ENCODE assay signal across 19 cellular contexts in genomic region chr7:13235961-13236360, GRCh38.
A peak's percentile ranks its signal among the peaks of the same experiment; 100 is the strongest.
DNase-seq lines count a peak whose midpoint lies in the region; ATAC-seq, FAIRE-seq and TF ChIP-seq lines count a peak whose summit lies in the region.
"Had no signal": no experiment of that assay in that cellular context is flagged by ENCODE, and none has a peak within 500 bp of the region (broad histone marks: within the 10 kb centered on the region; RNA-seq: fewer than 3 reads in every experiment).

No MANE protein-coding gene starts in this region.

- H3K9me3 ChIP-seq in H1 (ENCODE audit: insufficient read depth in 2 of 2, low read depth in 1 of 2, low read length in 1 of 2) (no peaks in the 10 kb centered on the region), neuron (ENCODE audit: low read length) (no peaks in the 10 kb centered on the region)
- H3K9me3 ChIP-seq: BLaER1 treated with 17β-estradiol and CSF1 and Interleukin-3, amounts not matched to agents 10 nM and 100 nM; HAP-1 had no signal

- H4K5ac ChIP-seq in H1 (ENCODE audit: insufficient read length, low read depth, low read length) = no peak overlapping the region

- no peak overlapping the region for H3K9ac ChIP-seq in H1 (replicated peaks in 1 of 4; ENCODE audit: extremely low read depth in 1 of 4, low read depth in 3 of 4, low read length in 3 of 4)
- H3K9ac ChIP-seq: BLaER1 treated with 17β-estradiol and CSF1 and Interleukin-3, amounts not matched to agents 10 nM and 100 nM; GM23248 had no signal

- TF ChIP-seq POLR2A in H54 (IDR thresholded peaks at IDR 0.05; ENCODE audit: low read depth, low read length) = no peak
- TF ChIP-seq POLR2A in H1 (IDR thresholded peaks at IDR 0.05; ENCODE audit: control extremely low read depth in 1 of 2, low read depth in 2 of 2, low read length in 2 of 2) = no peak

- no peak overlapping the region for H4K8ac ChIP-seq in H1 (ENCODE audit: extremely low read depth, insufficient read depth, low read length)

- no peak for TF ChIP-seq RAD21 in H1 (IDR thresholded peaks at IDR 0.05 in 1 of 2, conservative IDR thresholded peaks at IDR 0.05 in 1 of 2; ENCODE audit: low read depth in 2 of 2, low read length in 2 of 2)

- H3K4me2 ChIP-seq in H1 (ENCODE audit: insufficient read depth in 1 of 2, low read depth in 2 of 2, low read length in 2 of 2) = no peak overlapping the region
- H3K4me2 ChIP-seq: BLaER1 treated with 17β-estradiol and CSF1 and Interleukin-3, amounts not matched to agents 10 nM and 100 nM had no signal

- ATAC-seq in HG03521 (IDR thresholded peaks at IDR 0.05; ENCODE audit: unreplicated experiment) = no peak
- no peak for ATAC-seq in activated CD4-positive, CD25-positive, alpha-beta regulatory T cell treated with anti-CD3 and anti-CD28 coated beads, Interleukin-2, amount 50 U/mL, for 24 hours

- H2BK5ac ChIP-seq in H1 (ENCODE audit: low read depth, low read length) = no peak overlapping the region

- H2BK12ac ChIP-seq in H1 (ENCODE audit: low read depth, low read length) = no peak overlapping the region

- WGBS in H1 (ENCODE audit: extremely low coverage in 1 of 2, insufficient coverage in 1 of 2, insufficient read length in 1 of 2, insufficient replicate concordance in 2 of 2, low coverage in 1 of 2, low lambda C conversion rate in 2 of 2, missing lambda C conversion rate in 1 of 2), 2 experiments = 96% methylated on average over 1 of the region's 1 CpG; no CpG with 5 or more reads in 1 of the 2 experiments

- H3K4me1 ChIP-seq in H1 (replicated peaks in 1 of 4; ENCODE audit: control insufficient read depth in 3 of 4, insufficient read depth in 4 of 4, low read length in 3 of 4) (peaks cover 0 to 2% (median 0%) of the 10 kb centered on the region in 4 experiments; a peak in 2 of 7 replicates), neuron (ENCODE audit: insufficient read depth, low read length) (peaks cover 45% of the 10 kb centered on the region)
- H3K4me1 ChIP-seq: HAP-1 had no signal

- peak overlapping the region; percentile 8; the same call in 1 of the 2 replicates for H2AFZ ChIP-seq in H1 (ENCODE audit: low read length)
- peak overlapping the region; percentile 13 for H2AFZ ChIP-seq in neuron (ENCODE audit: low read depth, low read length)
- H2AFZ ChIP-seq: GM23248 had no signal

- no peak for DNase-seq in H54 (ENCODE audit: insufficient read length, low spot score)
- DNase-seq in H1 (ENCODE audit: low read depth in 1 of 2, low spot score in 2 of 2) = no peak
- DNase-seq in foreskin melanocyte = peak; percentile 10
- DNase-seq in COR-L47 (lab: John Stamatoyannopoulos, UW) = no peak
- no peak for DNase-seq in activated gamma-delta T cell (lab: John Stamatoyannopoulos, UW)
- DNase-seq: ACHN; Calu3; CD4-positive, CD25-positive, alpha-beta regulatory T cell; DMS 273 treated with DMSO at 0.1 percent for 48 hours; DMS79 treated with DMSO at 0.1 percent for 48 hours; EL; GM23248 had no signal

- no peak overlapping the region for H3K18ac ChIP-seq in H1 (ENCODE audit: extremely low read depth, low read length)

- no peak overlapping the region for H2BK20ac ChIP-seq in H1 (ENCODE audit: low read length)

- no peak overlapping the region for H3K14ac ChIP-seq in H1 (ENCODE audit: insufficient read length)

- H3K27ac ChIP-seq in H1 (ENCODE audit: low read depth, low read length) = no peak overlapping the region
- H3K27ac ChIP-seq: BLaER1 treated with 17β-estradiol and CSF1 and Interleukin-3, amounts not matched to agents 10 nM and 100 nM; GM23248 had no signal

- H3K56ac ChIP-seq in H1 (replicated peaks; ENCODE audit: insufficient read length, low read depth, low read length) = no peak overlapping the region

- no peaks in the 10 kb centered on the region for H3K27me3 ChIP-seq in H1 (replicated peaks in 1 of 4; ENCODE audit: control insufficient read depth in 3 of 4, extremely low read depth in 1 of 4, insufficient read depth in 3 of 4, low read length in 3 of 4)
- H3K27me3 ChIP-seq in neuron (ENCODE audit: insufficient read depth, low read length) = no peaks in the 10 kb centered on the region
- H3K27me3 ChIP-seq: BLaER1 treated with 17β-estradiol and CSF1 and Interleukin-3, amounts not matched to agents 10 nM and 100 nM had no signal

- no peak overlapping the region for H2BK120ac ChIP-seq in H1 (replicated peaks; ENCODE audit: low read depth, low read length)

- H3K79me2 ChIP-seq in H1 (ENCODE audit: control insufficient read depth in 1 of 2, insufficient read depth in 2 of 2, low read length in 2 of 2) = no peaks in the 10 kb centered on the region

- no peak overlapping the region for H2AK5ac ChIP-seq in H1 (ENCODE audit: low read depth, low read length)

- POLR2A ChIA-PET in H1 (lab: Charles Lee; ENCODE audit: partially characterized antibody) = no interaction called here

- CTCF ChIA-PET in H1 (lab: Charles Lee; ENCODE audit: partially characterized antibody) = no interaction called here

- no peak overlapping the region for H3K4me3 ChIP-seq in H1 (ENCODE audit: extremely low read depth in 1 of 4, insufficient read depth in 2 of 4, low read depth in 3 of 4, low read length in 4 of 4)
- H3K4me3 ChIP-seq in neuron (ENCODE audit: low read length) = no peak overlapping the region
- H3K4me3 ChIP-seq: BLaER1 treated with 17β-estradiol and CSF1 and Interleukin-3, amounts not matched to agents 10 nM and 100 nM; GM23248; HAP-1 had no signal

- H3K23me2 ChIP-seq in H1 (ENCODE audit: low read depth, low read length) = no peaks in the 10 kb centered on the region

- no peak for TF ChIP-seq EP300 in H1 (IDR thresholded peaks at IDR 0.05; ENCODE audit: borderline replicate concordance in 1 of 2, low read depth in 2 of 2, low read length in 2 of 2)

- H4K20me1 ChIP-seq in H1 (replicated peaks in 1 of 2; ENCODE audit: control insufficient read depth in 1 of 2, insufficient read depth in 2 of 2, low read length in 2 of 2) = no peaks in the 10 kb centered on the region
- H4K20me1 ChIP-seq: BLaER1 treated with 17β-estradiol and CSF1 and Interleukin-3, amounts not matched to agents 10 nM and 100 nM had no signal

- H3K79me1 ChIP-seq in H1 (ENCODE audit: low read depth, low read length) = no peaks in the 10 kb centered on the region

- no peak for TF ChIP-seq CTCF in H1 (IDR thresholded peaks at IDR 0.05; ENCODE audit: control extremely low read depth in 1 of 3, insufficient read depth in 1 of 3, low read depth in 1 of 3, low read length in 3 of 3)

- H3K4ac ChIP-seq in H1 (replicated peaks; ENCODE audit: insufficient read length, low read depth, low read length) = no peak overlapping the region

- H3K36me3 ChIP-seq in H1 (ENCODE audit: control insufficient read depth in 2 of 4, insufficient read depth in 4 of 4, low read length in 3 of 4) (no peaks in the 10 kb centered on the region), neuron (ENCODE audit: insufficient read depth, low read length) (no peaks in the 10 kb centered on the region)
- H3K36me3 ChIP-seq: BLaER1 treated with 17β-estradiol and CSF1 and Interleukin-3, amounts not matched to agents 10 nM and 100 nM; HAP-1 had no signal

- H3K23ac ChIP-seq in H1 (ENCODE audit: insufficient read length) = no peak overlapping the region

- FAIRE-seq in H54 (lab: Jason Lieb, UNC) = peak; percentile 92
- no peak for FAIRE-seq in H1 (lab: Jason Lieb, UNC)
- FAIRE-seq: G401.6, GM12891 had no signal

- H2BK15ac ChIP-seq in H1 (ENCODE audit: low read length) = no peak overlapping the region

- H4K91ac ChIP-seq in H1 (replicated peaks; ENCODE audit: insufficient read length, low read length) = no peak overlapping the region

TF ChIP-seq in H1, 55 proteins besides CTCF, POLR2A, EP300 and RAD21:
- TF ChIP-seq TAF7 (optimal IDR thresholded peaks at IDR 0.05; ENCODE audit: borderline replicate concordance, low read depth, low read length) = no peak
- no peak for TF ChIP-seq SP1 (IDR thresholded peaks at IDR 0.05; ENCODE audit: low read depth, low read length)
- TF ChIP-seq NRF1 (IDR thresholded peaks at IDR 0.05; ENCODE audit: low read depth, low read length) = no peak
- TF ChIP-seq ASH2L (IDR thresholded peaks at IDR 0.05; ENCODE audit: low read length) = no peak
- TF ChIP-seq ATF3 (IDR thresholded peaks at IDR 0.05; ENCODE audit: insufficient read depth, low read depth, low read length) = no peak
